16 cellular contexts compared by ENCODE assay signal in genomic region chr10:18880530-18880929, GRCh38.
"Had no signal": no experiment of that assay in that cellular context is flagged by ENCODE, and none has a peak within 500 bp of the region (broad histone marks: within the 10 kb centered on the region; RNA-seq: fewer than 3 reads in every experiment).

No MANE protein-coding gene starts in this region.

- H3K9me3 Mint-ChIP-seq: activated T-helper 17 cell treated with anti-CD3 and anti-CD28 coated beads, Interleukin-2, amount 50 U/mL, for 72 hours had no signal

- H3K36me3 Mint-ChIP-seq: activated naive CD4-positive, alpha-beta T cell treated with anti-CD3 and anti-CD28 coated beads, Interleukin-2, amount 50 U/mL, for 72 hours; natural killer cell had no signal

- H3K36me3 ChIP-seq: brain microvascular endothelial cell, esophagus muscularis mucosa, vagina, WERI-Rb-1 had no signal

- H3K4me1 ChIP-seq: esophagus muscularis mucosa, vagina had no signal

- H3K9me3 ChIP-seq: esophagus muscularis mucosa, vagina had no signal

- H3K4me3 ChIP-seq: esophagus muscularis mucosa, vagina had no signal

- H3K4me1 Mint-ChIP-seq: activated T-helper 17 cell treated with anti-CD3 and anti-CD28 coated beads, Interleukin-2, amount 50 U/mL, for 72 hours; natural killer cell had no signal

- H3K4me3 Mint-ChIP-seq: activated T-helper 17 cell treated with anti-CD3 and anti-CD28 coated beads, Interleukin-2, amount 50 U/mL, for 72 hours; natural killer cell had no signal

- H3K27me3 ChIP-seq: brain microvascular endothelial cell, esophagus muscularis mucosa, vagina had no signal

- H3K27ac Mint-ChIP-seq: activated naive CD4-positive, alpha-beta T cell treated with anti-CD3 and anti-CD28 coated beads, Interleukin-2, amount 50 U/mL, for 72 hours; activated T-helper 17 cell treated with anti-CD3 and anti-CD28 coated beads, Interleukin-2, amount 50 U/mL, for 72 hours; natural killer cell; progenitor cell of endocrine pancreas had no signal

- DNase-seq: activated CD4-positive, alpha-beta T cell treated with anti-CD3 and anti-CD28 coated beads for 48 hours; brain microvascular endothelial cell; dermis blood vessel endothelial cell; foreskin fibroblast; mammary epithelial cell; natural killer cell; occipital lobe; right cardiac atrium; small intestine; T-helper 9 cell; WERI-Rb-1 had no signal

- H3K27me3 Mint-ChIP-seq: activated T-helper 17 cell treated with anti-CD3 and anti-CD28 coated beads, Interleukin-2, amount 50 U/mL, for 72 hours had no signal

- ATAC-seq: activated naive CD4-positive, alpha-beta T cell treated with anti-CD3 and anti-CD28 coated beads, Interleukin-2, amount 50 U/mL, for 72 hours; activated T-helper 17 cell treated with anti-CD3 and anti-CD28 coated beads, Interleukin-2, amount 50 U/mL, for 72 hours; natural killer cell; right cardiac atrium had no signal

- H3K27ac ChIP-seq: brain microvascular endothelial cell, esophagus muscularis mucosa, vagina, WERI-Rb-1 had no signal
